Comparison of ENCODE assay signal across 13 cellular contexts in genomic region chr19:38304352-38304865, GRCh38. TPM values are rescaled to one million over a fixed set of nuclear protein-coding genes. Genes with fewer than 3 reads are reported as not detected.
DNase-seq lines count a peak whose midpoint lies in the region; ATAC-seq, FAIRE-seq and TF ChIP-seq lines count a peak whose summit lies in the region.
"Had no signal": no experiment of that assay in that cellular context is flagged by ENCODE, and none has a peak within 500 bp of the region (broad histone marks: within the 10 kb centered on the region; RNA-seq: fewer than 3 reads in every experiment).

No MANE protein-coding gene starts in this region.

- H3K4me3 Mint-ChIP-seq in glutamatergic neuron (ENCODE audit: unreplicated experiment) = peak overlapping the region; percentile 30
- peak overlapping the region; percentile 60 for H3K4me3 Mint-ChIP-seq in nephron progenitor cell
- H3K4me3 Mint-ChIP-seq: activated naive CD8-positive, alpha-beta T cell; T-helper 2 cell treated with Interferon-gamma antibody and Interleukin-4, amounts not matched to agents 5 μg/mL and 100 μg/mL, for 36 hours had no signal

- H3K9me3 Mint-ChIP-seq in glutamatergic neuron (ENCODE audit: unreplicated experiment) (peaks cover 4% of the 10 kb centered on the region), nephron progenitor cell (no peaks in the 10 kb centered on the region)
- H3K9me3 Mint-ChIP-seq: T-helper 2 cell treated with Interferon-gamma antibody and Interleukin-4, amounts not matched to agents 5 μg/mL and 100 μg/mL, for 36 hours had no signal

- H3K4me1 Mint-ChIP-seq in glutamatergic neuron (ENCODE audit: low read depth, unreplicated experiment) (peaks cover 12% of the 10 kb centered on the region), nephron progenitor cell (peaks cover 18% of the 10 kb centered on the region)

- H3K36me3 ChIP-seq in HepG2 (replicated peaks in 1 of 2; ENCODE audit: control insufficient read depth in 1 of 2, insufficient read depth in 2 of 2, low read length in 2 of 2) = peaks cover 1 to 6% of the 10 kb centered on the region in 2 experiments; a peak in 3 of 5 replicates
- peaks cover 0 to 3% (median 0%) of the 10 kb centered on the region in 4 donors for H3K36me3 ChIP-seq in right lobe of liver

- DNase-seq in HepG2 (ENCODE audit: low spot score) (no peak), right lobe of liver (no peak), glutamatergic neuron (no peak), nephron progenitor cell (no peak), NCI-H2081 (lab: John Stamatoyannopoulos, UW) (no peak)
- DNase-seq in activated CD4-positive, CD25-positive, alpha-beta regulatory T cell treated with anti-CD3 and anti-CD28 coated beads, Interleukin-2, amount 50 U/mL, for 72 hours = no peak
- DNase-seq: NCI-H2107, tibial artery had no signal

- H3K9me3 ChIP-seq in HepG2 (ENCODE audit: low read length) = no peaks in the 10 kb centered on the region
- H3K9me3 ChIP-seq in right lobe of liver = no peaks in the 10 kb centered on the region
- H3K9me3 ChIP-seq: tibial artery had no signal

- H3K27me3 Mint-ChIP-seq in glutamatergic neuron (ENCODE audit: unreplicated experiment) (peaks cover 6% of the 10 kb centered on the region), nephron progenitor cell (ENCODE audit: low read depth, poor library complexity) (peaks cover 38% of the 10 kb centered on the region)
- H3K27me3 Mint-ChIP-seq: activated naive CD8-positive, alpha-beta T cell had no signal

- 50% methylated on average over 6 of the region's 27 CpGs for WGBS in HepG2 (ENCODE audit: low lambda C conversion rate)
- WGBS in right lobe of liver (ENCODE audit: insufficient coverage, low coverage, low lambda C conversion rate, missing lambda C conversion rate) = no CpG with 5 or more reads among the region's 27 CpGs

- peak overlapping the region; percentile 66 for H3K4me2 ChIP-seq in HepG2 (ENCODE audit: low read depth, low read length)

- CTCF ChIA-PET in HepG2 (lab: Yijun Ruan, JAX; ENCODE audit: low intra/inter-chr PET ratio, low total read pairs) = no interaction called here

- no peak for TF ChIP-seq RAD21 in HepG2 (CRISPR knock-in tag; IDR thresholded peaks at IDR 0.05)

- H3K9ac ChIP-seq in HepG2 (ENCODE audit: insufficient read depth, low read depth, low read length) = 0 out of 2 replicates have a peak overlapping the region, but pooled peaks have one; percentile 7

- H3K27ac ChIP-seq in HepG2 (ENCODE audit: extremely low read length, insufficient read depth, low read length) (peak overlapping the region; percentile 58), right lobe of liver (no peak overlapping the region)
- H3K27ac ChIP-seq: tibial artery had no signal

- peak overlapping the region; percentile 17 to 60 (median 26); a peak in 4 of 6 replicates for H3K4me3 ChIP-seq in HepG2 (replicated peaks in 1 of 3; ENCODE audit: insufficient read depth in 1 of 3, low read depth in 2 of 3, low read length in 3 of 3)
- no peak overlapping the region for H3K4me3 ChIP-seq in right lobe of liver
- H3K4me3 ChIP-seq: tibial artery had no signal

- H3K36me3 Mint-ChIP-seq in glutamatergic neuron (ENCODE audit: unreplicated experiment) (no peaks in the 10 kb centered on the region), nephron progenitor cell (ENCODE audit: low read depth) (no peaks in the 10 kb centered on the region)

- no peak overlapping the region for H2AFZ ChIP-seq in HepG2 (ENCODE audit: low read length)

- no peak overlapping the region for H3K27ac Mint-ChIP-seq in glutamatergic neuron (ENCODE audit: unreplicated experiment)
- no peak overlapping the region for H3K27ac Mint-ChIP-seq in nephron progenitor cell
- H3K27ac Mint-ChIP-seq: activated naive CD8-positive, alpha-beta T cell; T-helper 2 cell treated with Interferon-gamma antibody and Interleukin-4, amounts not matched to agents 5 μg/mL and 100 μg/mL, for 36 hours had no signal

- no peak for TF ChIP-seq CTCF in HepG2 (CRISPR knock-in tag; IDR thresholded peaks at IDR 0.05)
- TF ChIP-seq CTCF in right lobe of liver (IDR thresholded peaks at IDR 0.05) = no peak
- TF ChIP-seq CTCF in glutamatergic neuron (IDR thresholded peaks at IDR 0.05; ENCODE audit: partially characterized antibody, unreplicated experiment) = no peak
- TF ChIP-seq CTCF in nephron progenitor cell (IDR thresholded peaks at IDR 0.05) = no peak

- POLR2A ChIA-PET in HepG2 (lab: Yijun Ruan, JAX) = interaction anchor here (1.1 to 1.9 kb wide), 3 partner anchors 11 to 70 kb away, joined by 3 to 11 read pairs (median 5); partner anchors contain the start of gene PSMD8

- no peaks in the 10 kb centered on the region for H3K79me2 ChIP-seq in HepG2 (ENCODE audit: insufficient read depth, low read length)

- in situ Hi-C loops in HepG2 (cut with HindIII; ENCODE audit: extremely low pct_ligation_motif_present, low pct_unique_long_range_greater_than_20kb) = no loop called here

- TF ChIP-seq POLR2A in HepG2 (IDR thresholded peaks at IDR 0.05; ENCODE audit: insufficient read depth in 1 of 2, low read depth in 2 of 2, low read length in 2 of 2) (no peak), right lobe of liver (IDR thresholded peaks at IDR 0.05) (no peak)

- ATAC-seq in HepG2 = peak; percentile 15
- no peak for ATAC-seq in right lobe of liver
- ATAC-seq in HG03139 (IDR thresholded peaks at IDR 0.05; ENCODE audit: unreplicated experiment) = no peak
- ATAC-seq in HG02973 (IDR thresholded peaks at IDR 0.05; ENCODE audit: unreplicated experiment) = no peak

- H3K4me1 ChIP-seq in HepG2 (ENCODE audit: insufficient read depth, low read length) (peaks cover 37% of the 10 kb centered on the region), right lobe of liver (peaks cover 0 to 10% (median 4%) of the 10 kb centered on the region in 4 donors)
- H3K4me1 ChIP-seq: tibial artery had no signal

- TF ChIP-seq EP300 in HepG2 (IDR thresholded peaks at IDR 0.05; ENCODE audit: low read depth in 2 of 2, low read length in 2 of 2) = no peak
- TF ChIP-seq EP300 in HepG2 (CRISPR knock-in tag; IDR thresholded peaks at IDR 0.05; ENCODE audit: borderline replicate concordance) = no peak

- no peak for FAIRE-seq in HepG2 (lab: Jason Lieb, UNC)
- FAIRE-seq: D721Med had no signal

- H4K20me1 ChIP-seq in HepG2 (ENCODE audit: insufficient read depth, low read length) = no peaks in the 10 kb centered on the region

- BruUV-seq in HepG2 (replicated peaks; lab: Mats Ljungman, UMichigan) = TSS peak; percentile 65

- intact Hi-C loops in HepG2 (cut with micrococcal nuclease; ENCODE audit: unreplicated experiment) (no loop called here), right lobe of liver (cut with DNase I) (no loop called here)

- H3K27me3 ChIP-seq in HepG2 (ENCODE audit: control insufficient read depth in 1 of 2, insufficient read depth in 2 of 2, low read length in 2 of 2) (no peaks in the 10 kb centered on the region), right lobe of liver (no peaks in the 10 kb centered on the region)
- H3K27me3 ChIP-seq: tibial artery had no signal

RNA-seq across cellular contexts. Expression of gene C19orf33, which starts 0.4 kb away (rescaled TPM):
- total RNA-seq in HepG2 (2016; rRNA removed; fragmentation: Illumina TruSeq; extraction: Trizol) (2.8 and 3.3 TPM in 2 replicates), right lobe of liver (1 to 10 TPM in 1 of 6 experiments, not detected in 5; 1.8 TPM), glutamatergic neuron (ENCODE audit: unreplicated experiment) (1.1 TPM)
- 6.4 and 6.6 TPM in 2 replicates for total RNA-seq in HepG2 (2016; cell fraction: cytosol; rRNA removed; fragmentation: Illumina TruSeq; extraction: Trizol; ENCODE audit: low read depth)
- total RNA-seq in HepG2 (2016; cell fraction: insoluble cytoplasmic fraction; rRNA removed; fragmentation: Illumina TruSeq; extraction: Trizol) = 2.5 and 4.8 TPM in 2 replicates
- total RNA-seq in HepG2 (2016; cell fraction: membrane; rRNA removed; fragmentation: Illumina TruSeq; extraction: Trizol) = 4.6 and 6.3 TPM in 2 replicates
- 3.4 and 3.9 TPM in 2 replicates for total RNA-seq in HepG2 (2016; cell fraction: nucleus; rRNA removed; fragmentation: Illumina TruSeq; extraction: Trizol)
- 2.5 and 3.2 TPM in 2 replicates for polyA plus RNA-seq in HepG2 (2011; rRNA removed)
- 4.3 and 4.5 TPM in 2 replicates for polyA plus RNA-seq in HepG2 (2011; cell fraction: cytosol; rRNA removed)
- 1.1 and 1.5 TPM in 2 replicates for polyA plus RNA-seq in HepG2 (2011; cell fraction: nucleus; rRNA removed)
- polyA plus RNA-seq in HepG2 (2012) = 1.5 and 3.1 TPM in 2 replicates
- polyA plus RNA-seq in HepG2 (2016; cell fraction: cytosol; fragmentation: Illumina TruSeq; extraction: Trizol; ENCODE audit: low read depth) = 7.0 and 8.9 TPM in 2 replicates
- polyA plus RNA-seq in HepG2 (2016; cell fraction: insoluble cytoplasmic fraction; fragmentation: Illumina TruSeq; extraction: Trizol; ENCODE audit: low read depth) = 3.1 and 5.6 TPM in 2 replicates
- 4.1 and 4.8 TPM in 2 replicates for polyA plus RNA-seq in HepG2 (2016; cell fraction: membrane; fragmentation: Illumina TruSeq; extraction: Trizol; ENCODE audit: low read depth)
- 2.8 TPM in 1 of 2 replicates, not detected in the other for polyA plus RNA-seq in HepG2 (2016; cell fraction: nucleus; fragmentation: Illumina TruSeq; extraction: Trizol; ENCODE audit: insufficient read depth, low read depth)
- polyA minus RNA-seq in HepG2 (2011; rRNA and poly(A)+ RNA removed; ENCODE audit: low replicate concordance) = 14.8 TPM in 1 of 2 replicates, not detected in the other
- polyA minus RNA-seq in HepG2 (2011; cell fraction: cytosol; rRNA and poly(A)+ RNA removed) = not detected in 2 replicates
- polyA minus RNA-seq in HepG2 (2011; cell fraction: nucleus; rRNA and poly(A)+ RNA removed) = 1.2 TPM in 1 of 2 replicates, not detected in the other

RNA-seq across cellular contexts. Expression of gene YIF1B, which starts 11.3 kb away (rescaled TPM):
- total RNA-seq in HepG2 (2016; rRNA removed; fragmentation: Illumina TruSeq; extraction: Trizol) = 22.1 and 41.4 TPM in 2 replicates
- total RNA-seq in HepG2 (2016; cell fraction: cytosol; rRNA removed; fragmentation: Illumina TruSeq; extraction: Trizol; ENCODE audit: low read depth) = 12.1 and 13.3 TPM in 2 replicates
- total RNA-seq in HepG2 (2016; cell fraction: insoluble cytoplasmic fraction; rRNA removed; fragmentation: Illumina TruSeq; extraction: Trizol) = 22.4 and 41.9 TPM in 2 replicates
- 14.7 and 18.6 TPM in 2 replicates for total RNA-seq in HepG2 (2016; cell fraction: membrane; rRNA removed; fragmentation: Illumina TruSeq; extraction: Trizol)
- 27.0 and 34.8 TPM in 2 replicates for total RNA-seq in HepG2 (2016; cell fraction: nucleus; rRNA removed; fragmentation: Illumina TruSeq; extraction: Trizol)
- polyA plus RNA-seq in HepG2 (2011; rRNA removed) = 85.2 and 95.6 TPM in 2 replicates
- polyA plus RNA-seq in HepG2 (2011; cell fraction: cytosol; rRNA removed) = 78.6 and 141 TPM in 2 replicates
- 73.7 and 97.1 TPM in 2 replicates for polyA plus RNA-seq in HepG2 (2011; cell fraction: nucleus; rRNA removed)
- polyA plus RNA-seq in HepG2 (2012) = 33.8 and 38.8 TPM in 2 replicates
- 19.2 and 22.6 TPM in 2 replicates for polyA plus RNA-seq in HepG2 (2016; cell fraction: cytosol; fragmentation: Illumina TruSeq; extraction: Trizol; ENCODE audit: low read depth)
- polyA plus RNA-seq in HepG2 (2016; cell fraction: insoluble cytoplasmic fraction; fragmentation: Illumina TruSeq; extraction: Trizol; ENCODE audit: low read depth) = 24.5 and 27.8 TPM in 2 replicates
- polyA plus RNA-seq in HepG2 (2016; cell fraction: membrane; fragmentation: Illumina TruSeq; extraction: Trizol; ENCODE audit: low read depth) = 17.9 and 18.5 TPM in 2 replicates
- polyA plus RNA-seq in HepG2 (2016; cell fraction: nucleus; fragmentation: Illumina TruSeq; extraction: Trizol; ENCODE audit: insufficient read depth, low read depth) = 58.4 and 61.4 TPM in 2 replicates
- 67.3 and 95.2 TPM in 2 replicates for polyA minus RNA-seq in HepG2 (2011; rRNA and poly(A)+ RNA removed; ENCODE audit: low replicate concordance)
- polyA minus RNA-seq in HepG2 (2011; cell fraction: cytosol; rRNA and poly(A)+ RNA removed) = 29.1 and 32.2 TPM in 2 replicates
- polyA minus RNA-seq in HepG2 (2011; cell fraction: nucleus; rRNA and poly(A)+ RNA removed) = 7.9 and 10.6 TPM in 2 replicates
- 10 to 100 TPM; 26.3 to 69.7 (median 42.0) TPM for total RNA-seq in right lobe of liver
- total RNA-seq in glutamatergic neuron (ENCODE audit: unreplicated experiment) = 101 TPM

RNA-seq across cellular contexts. Expression of gene KCNK6, which starts 15.2 kb away (rescaled TPM):
- total RNA-seq in HepG2 (2016; rRNA removed; fragmentation: Illumina TruSeq; extraction: Trizol) = not detected in 2 replicates
- total RNA-seq in HepG2 (2016; cell fraction: cytosol; rRNA removed; fragmentation: Illumina TruSeq; extraction: Trizol; ENCODE audit: low read depth) = 0.10 TPM in 1 of 2 replicates, not detected in the other
- total RNA-seq in HepG2 (2016; cell fraction: insoluble cytoplasmic fraction; rRNA removed; fragmentation: Illumina TruSeq; extraction: Trizol) = 0.02 TPM in 1 of 2 replicates, not detected in the other
- not detected in 2 replicates for total RNA-seq in HepG2 (2016; cell fraction: membrane; rRNA removed; fragmentation: Illumina TruSeq; extraction: Trizol)
- 0.09 TPM in 1 of 2 replicates, not detected in the other for total RNA-seq in HepG2 (2016; cell fraction: nucleus; rRNA removed; fragmentation: Illumina TruSeq; extraction: Trizol)
- 0.03 TPM in 2 replicates for polyA plus RNA-seq in HepG2 (2011; rRNA removed)
- polyA plus RNA-seq in HepG2 (2011; cell fraction: cytosol; rRNA removed) = 0.01 and 0.04 TPM in 2 replicates
- polyA plus RNA-seq in HepG2 (2011; cell fraction: nucleus; rRNA removed) = 0.02 TPM in 1 of 2 replicates, not detected in the other
- 0.04 TPM in 2 replicates for polyA plus RNA-seq in HepG2 (2012)
- 0.01 TPM in 1 of 2 replicates, not detected in the other for polyA plus RNA-seq in HepG2 (2016; cell fraction: cytosol; fragmentation: Illumina TruSeq; extraction: Trizol; ENCODE audit: low read depth)
- polyA plus RNA-seq in HepG2 (2016; cell fraction: insoluble cytoplasmic fraction; fragmentation: Illumina TruSeq; extraction: Trizol; ENCODE audit: low read depth) = not detected in 2 replicates
- polyA plus RNA-seq in HepG2 (2016; cell fraction: membrane; fragmentation: Illumina TruSeq; extraction: Trizol; ENCODE audit: low read depth) = not detected in 2 replicates
- polyA plus RNA-seq in HepG2 (2016; cell fraction: nucleus; fragmentation: Illumina TruSeq; extraction: Trizol; ENCODE audit: insufficient read depth, low read depth) = 0.12 TPM in 1 of 2 replicates, not detected in the other
- 0.07 and 0.12 TPM in 2 replicates for polyA minus RNA-seq in HepG2 (2011; rRNA and poly(A)+ RNA removed; ENCODE audit: low replicate concordance)
- not detected in 2 replicates for polyA minus RNA-seq in HepG2 (2011; cell fraction: cytosol; rRNA and poly(A)+ RNA removed)
- not detected in 2 replicates for polyA minus RNA-seq in HepG2 (2011; cell fraction: nucleus; rRNA and poly(A)+ RNA removed)
- 1 to 10 TPM; 1.1 to 3.1 (median 2.2) TPM for total RNA-seq in right lobe of liver
- 2.7 TPM for total RNA-seq in glutamatergic neuron (ENCODE audit: unreplicated experiment)

RNA-seq across cellular contexts. Expression of gene CATSPERG, which starts 31.2 kb away (rescaled TPM):
- total RNA-seq in HepG2 (2016; rRNA removed; fragmentation: Illumina TruSeq; extraction: Trizol) (0.21 and 1.0 TPM in 2 replicates), right lobe of liver (1 to 10 TPM in 4 of 6 experiments, under 1 TPM in 1, not detected in 1; 0.69 to 4.4 (median 2.4) TPM), glutamatergic neuron (ENCODE audit: unreplicated experiment) (39.0 TPM)
- 0.10 and 0.26 TPM in 2 replicates for total RNA-seq in HepG2 (2016; cell fraction: cytosol; rRNA removed; fragmentation: Illumina TruSeq; extraction: Trizol; ENCODE audit: low read depth)
- 0.43 TPM in 1 of 2 replicates, not detected in the other for total RNA-seq in HepG2 (2016; cell fraction: insoluble cytoplasmic fraction; rRNA removed; fragmentation: Illumina TruSeq; extraction: Trizol)
- total RNA-seq in HepG2 (2016; cell fraction: membrane; rRNA removed; fragmentation: Illumina TruSeq; extraction: Trizol) = 0.19 TPM in 1 of 2 replicates, not detected in the other
- total RNA-seq in HepG2 (2016; cell fraction: nucleus; rRNA removed; fragmentation: Illumina TruSeq; extraction: Trizol) = 1.3 and 1.9 TPM in 2 replicates
- polyA plus RNA-seq in HepG2 (2011; rRNA removed) = 0.55 and 0.86 TPM in 2 replicates
- polyA plus RNA-seq in HepG2 (2011; cell fraction: cytosol; rRNA removed) = 0.19 and 0.21 TPM in 2 replicates
- 3.8 and 4.6 TPM in 2 replicates for polyA plus RNA-seq in HepG2 (2011; cell fraction: nucleus; rRNA removed)
- polyA plus RNA-seq in HepG2 (2012) = 0.71 and 0.78 TPM in 2 replicates
- 0.11 TPM in 1 of 2 replicates, not detected in the other for polyA plus RNA-seq in HepG2 (2016; cell fraction: cytosol; fragmentation: Illumina TruSeq; extraction: Trizol; ENCODE audit: low read depth)
- not detected in 2 replicates for polyA plus RNA-seq in HepG2 (2016; cell fraction: insoluble cytoplasmic fraction; fragmentation: Illumina TruSeq; extraction: Trizol; ENCODE audit: low read depth)
- polyA plus RNA-seq in HepG2 (2016; cell fraction: membrane; fragmentation: Illumina TruSeq; extraction: Trizol; ENCODE audit: low read depth) = 0.05 and 0.06 TPM in 2 replicates
- polyA plus RNA-seq in HepG2 (2016; cell fraction: nucleus; fragmentation: Illumina TruSeq; extraction: Trizol; ENCODE audit: insufficient read depth, low read depth) = 0.44 and 0.88 TPM in 2 replicates
- polyA minus RNA-seq in HepG2 (2011; rRNA and poly(A)+ RNA removed; ENCODE audit: low replicate concordance) = 2.0 and 2.1 TPM in 2 replicates
- 0.18 and 0.30 TPM in 2 replicates for polyA minus RNA-seq in HepG2 (2011; cell fraction: cytosol; rRNA and poly(A)+ RNA removed)
- 3.1 and 3.3 TPM in 2 replicates for polyA minus RNA-seq in HepG2 (2011; cell fraction: nucleus; rRNA and poly(A)+ RNA removed)

RNA-seq across cellular contexts. Expression of gene SPINT2, which starts 40.0 kb away (rescaled TPM):
- total RNA-seq in HepG2 (2016; rRNA removed; fragmentation: Illumina TruSeq; extraction: Trizol) (0.24 and 0.31 TPM in 2 replicates), right lobe of liver (10 to 100 TPM in 1 of 6 experiments, 1 to 10 TPM in 5; 3.5 to 19.1 (median 6.2) TPM), glutamatergic neuron (ENCODE audit: unreplicated experiment) (78.9 TPM)
- 0.18 and 0.40 TPM in 2 replicates for total RNA-seq in HepG2 (2016; cell fraction: cytosol; rRNA removed; fragmentation: Illumina TruSeq; extraction: Trizol; ENCODE audit: low read depth)
- total RNA-seq in HepG2 (2016; cell fraction: insoluble cytoplasmic fraction; rRNA removed; fragmentation: Illumina TruSeq; extraction: Trizol) = 0.30 and 0.37 TPM in 2 replicates
- total RNA-seq in HepG2 (2016; cell fraction: membrane; rRNA removed; fragmentation: Illumina TruSeq; extraction: Trizol) = 0.22 TPM in 1 of 2 replicates, not detected in the other
- 0.44 TPM in 1 of 2 replicates, not detected in the other for total RNA-seq in HepG2 (2016; cell fraction: nucleus; rRNA removed; fragmentation: Illumina TruSeq; extraction: Trizol)
- 0.77 and 0.97 TPM in 2 replicates for polyA plus RNA-seq in HepG2 (2011; rRNA removed)
- polyA plus RNA-seq in HepG2 (2011; cell fraction: cytosol; rRNA removed) = 0.38 and 0.83 TPM in 2 replicates
- 0.21 and 0.35 TPM in 2 replicates for polyA plus RNA-seq in HepG2 (2011; cell fraction: nucleus; rRNA removed)
- polyA plus RNA-seq in HepG2 (2012) = 0.31 and 0.39 TPM in 2 replicates
- polyA plus RNA-seq in HepG2 (2016; cell fraction: cytosol; fragmentation: Illumina TruSeq; extraction: Trizol; ENCODE audit: low read depth) = not detected in 2 replicates
- 0.26 and 0.46 TPM in 2 replicates for polyA plus RNA-seq in HepG2 (2016; cell fraction: insoluble cytoplasmic fraction; fragmentation: Illumina TruSeq; extraction: Trizol; ENCODE audit: low read depth)
- 0.13 TPM in 1 of 2 replicates, not detected in the other for polyA plus RNA-seq in HepG2 (2016; cell fraction: membrane; fragmentation: Illumina TruSeq; extraction: Trizol; ENCODE audit: low read depth)
- polyA plus RNA-seq in HepG2 (2016; cell fraction: nucleus; fragmentation: Illumina TruSeq; extraction: Trizol; ENCODE audit: insufficient read depth, low read depth) = 0.60 and 1.7 TPM in 2 replicates
- 0.56 and 17.3 TPM in 2 replicates for polyA minus RNA-seq in HepG2 (2011; rRNA and poly(A)+ RNA removed; ENCODE audit: low replicate concordance)
- polyA minus RNA-seq in HepG2 (2011; cell fraction: cytosol; rRNA and poly(A)+ RNA removed) = not detected in 2 replicates
- polyA minus RNA-seq in HepG2 (2011; cell fraction: nucleus; rRNA and poly(A)+ RNA removed) = 0.26 TPM in 1 of 2 replicates, not detected in the other

Comparison
In these comparisons a context has a peak if more than half of its experiments do, and no peak if none do; other contexts are left out.
1. H3K4me3 ChIP-seq: peak in HepG2 (3 of 3); none in right lobe of liver (0 of 3).